Comparison of ENCODE assay signal across 22 cellular contexts in genomic region chr14:54867011-54867410, GRCh38. TPM values are rescaled to one million over a fixed set of nuclear protein-coding genes. Genes with fewer than 3 reads are reported as not detected.
A peak's percentile ranks its signal among the peaks of the same experiment; 100 is the strongest.
DNase-seq lines count a peak whose midpoint lies in the region; ATAC-seq and TF ChIP-seq lines count a peak whose summit lies in the region.
"Had no signal": no experiment of that assay in that cellular context is flagged by ENCODE, and none has a peak within 500 bp of the region (broad histone marks: within the 10 kb centered on the region; RNA-seq: fewer than 3 reads in every experiment).

No MANE protein-coding gene starts in this region.

- peak overlapping the region in 1 of 2 experiments; percentile 77; a peak in 3 of 4 replicates for H3K27ac ChIP-seq in SK-N-SH (ENCODE audit: low read depth in 2 of 2, low read length in 1 of 2)
- H3K27ac ChIP-seq: SK-N-MC, VCaP had no signal

- H3K4me3 ChIP-seq in BE2C (ENCODE audit: low read depth, low read length) (no peak overlapping the region), SK-N-SH (ENCODE audit: low read depth in 2 of 2, low read length in 1 of 2) (no peak overlapping the region)
- H3K4me3 ChIP-seq: MG63, SK-N-MC had no signal

- H4K20me1 ChIP-seq in SK-N-SH (ENCODE audit: insufficient read depth) = no peaks in the 10 kb centered on the region

- ATAC-seq in natural killer cell = no peak
- ATAC-seq: esophagus mucosa; stimulated activated memory B cell treated with anti-CD40 and anti-IgM and Interleukin-4, amounts not matched to agents 10 μg/mL and 1 μg/mL and 100 μg/mL, for 72 hours had no signal

- H3K79me2 ChIP-seq in SK-N-SH (ENCODE audit: insufficient read depth) = no peaks in the 10 kb centered on the region

- no peak for TF ChIP-seq RAD21 in SK-N-SH (IDR thresholded peaks at IDR 0.05; ENCODE audit: low read length)

- H3K4me1 ChIP-seq in BE2C (peaks cover 13% of the 10 kb centered on the region), SK-N-SH (ENCODE audit: control insufficient read depth in 1 of 2, insufficient read depth in 2 of 2, low read depth in 1 of 2, low read length in 1 of 2) (peaks cover 0 to 43% of the 10 kb centered on the region in 2 experiments; a peak in 2 of 4 replicates)

- POLR2A ChIA-PET in SK-N-SH (lab: Yijun Ruan, JAX) = interaction anchor here (1.9 kb wide), 2 partner anchors 49 to 59 kb away, joined by 6 to 12 read pairs; no protein-coding TSS in a partner anchor

- no peak overlapping the region for H3K4me3 Mint-ChIP-seq in natural killer cell
- H3K4me3 Mint-ChIP-seq: IgD-negative memory B cell; stimulated activated memory B cell treated with anti-CD40 and anti-IgM and Interleukin-4, amounts not matched to agents 10 μg/mL and 1 μg/mL and 100 μg/mL, for 72 hours had no signal

- H3K4me1 Mint-ChIP-seq in natural killer cell = peaks cover 40 to 59% of the 10 kb centered on the region in 2 donors

- H3K27me3 ChIP-seq in BE2C (no peaks in the 10 kb centered on the region), SK-N-SH (ENCODE audit: insufficient read depth) (no peaks in the 10 kb centered on the region)
- H3K27me3 ChIP-seq: MG63 had no signal

- 51% methylated on average over 3 of the region's 3 CpGs for WGBS in SK-N-SH (ENCODE audit: low lambda C conversion rate)

- DNase-seq in BE2C (peak; percentile 21), SK-N-SH (peak; percentile 45), fibroblast of gingiva (ENCODE audit: low read depth) (peak; percentile 73), natural killer cell (no peak), anterior cingulate cortex (lab: John Stamatoyannopoulos, UW) (no peak), UCSD-AML1 (lab: John Stamatoyannopoulos, UW; ENCODE audit: unreplicated experiment) (no peak), DMS79 treated with DMSO at 0.1 percent for 48 hours (lab: John Stamatoyannopoulos, UW) (no peak), cortex of kidney (lab: John Stamatoyannopoulos, UW) (no peak)
- DNase-seq: activated CD4-positive, alpha-beta T cell treated with anti-CD3 and anti-CD28 coated beads, Interleukin-2, amount 50 U/mL, for 1 hour; effector memory CD4-positive, alpha-beta T cell; kidney; MG63; NCI-H2029 treated with DMSO at 0.1 percent for 48 hours; NCI-H2227 treated with DMSO at 0.1 percent for 48 hours; retina; RPMI8226 had no signal

- no peak for TF ChIP-seq CTCF in BE2C (IDR thresholded peaks at IDR 0.05; ENCODE audit: low read depth, low read length)
- no peak for TF ChIP-seq CTCF in SK-N-SH (IDR thresholded peaks at IDR 0.05)
- TF ChIP-seq CTCF in natural killer cell (IDR thresholded peaks at IDR 0.05) = no peak

- no peak overlapping the region for H2AFZ ChIP-seq in SK-N-SH (ENCODE audit: low read depth)

- no peak for TF ChIP-seq EP300 in SK-N-SH (IDR thresholded peaks at IDR 0.05; ENCODE audit: borderline replicate concordance in 1 of 2, low read depth in 1 of 2, low read length in 1 of 2)

- no peak overlapping the region for H3K9ac ChIP-seq in SK-N-SH

- H3K9me2 ChIP-seq in SK-N-SH = no peaks in the 10 kb centered on the region

- peak overlapping the region; percentile 33 to 77 for H3K27ac Mint-ChIP-seq in natural killer cell
- H3K27ac Mint-ChIP-seq: activated naive CD4-positive, alpha-beta T cell treated with anti-CD3 and anti-CD28 coated beads, Interleukin-2, amount 50 U/mL, for 72 hours; IgD-negative memory B cell; stimulated activated memory B cell treated with anti-CD40 and anti-IgM and Interleukin-4, amounts not matched to agents 10 μg/mL and 1 μg/mL and 100 μg/mL, for 72 hours had no signal

- H3K9me3 ChIP-seq in BE2C (no peaks in the 10 kb centered on the region), SK-N-SH (no peaks in the 10 kb centered on the region)
- H3K9me3 ChIP-seq: MG63 had no signal

- H3K4me2 ChIP-seq in SK-N-SH = no peak overlapping the region

- CTCF ChIA-PET in SK-N-SH (lab: Yijun Ruan, JAX) = interaction anchor here (0.9 to 2.4 kb wide), 7 partner anchors 13 to 301 kb away, joined by 3 to 10 read pairs (median 3); no protein-coding TSS in a partner anchor

- intact Hi-C loops in natural killer cell (cut with micrococcal nuclease) = no loop called here

- H3K36me3 ChIP-seq in BE2C (no peaks in the 10 kb centered on the region), SK-N-SH (replicated peaks in 1 of 2; ENCODE audit: control insufficient read depth in 1 of 2, insufficient read depth in 2 of 2, low read length in 1 of 2) (no peaks in the 10 kb centered on the region)
- H3K36me3 ChIP-seq: MG63 had no signal

- H3K36me3 Mint-ChIP-seq in natural killer cell = no peaks in the 10 kb centered on the region
- H3K36me3 Mint-ChIP-seq: activated naive CD4-positive, alpha-beta T cell treated with anti-CD3 and anti-CD28 coated beads, Interleukin-2, amount 50 U/mL, for 72 hours; IgD-negative memory B cell had no signal

- no peaks in the 10 kb centered on the region for H3K9me3 Mint-ChIP-seq in natural killer cell
- H3K9me3 Mint-ChIP-seq: activated naive CD4-positive, alpha-beta T cell treated with anti-CD3 and anti-CD28 coated beads, Interleukin-2, amount 50 U/mL, for 72 hours; IgD-negative memory B cell; stimulated activated memory B cell treated with anti-CD40 and anti-IgM and Interleukin-4, amounts not matched to agents 10 μg/mL and 1 μg/mL and 100 μg/mL, for 72 hours had no signal

- no peaks in the 10 kb centered on the region for H3F3A ChIP-seq in SK-N-SH (replicated peaks; ENCODE audit: insufficient read depth)

- H3K27me3 Mint-ChIP-seq in natural killer cell (ENCODE audit: low read depth in 2 of 2) = no peaks in the 10 kb centered on the region
- H3K27me3 Mint-ChIP-seq: IgD-negative memory B cell; stimulated activated memory B cell treated with anti-CD40 and anti-IgM and Interleukin-4, amounts not matched to agents 10 μg/mL and 1 μg/mL and 100 μg/mL, for 72 hours had no signal

TF ChIP-seq in SK-N-SH, 30 proteins besides CTCF, POLR2A, EP300 and RAD21:
- TF ChIP-seq TCF12 (IDR thresholded peaks at IDR 0.05) = peak; percentile 43; the same call in 1 of the 2 replicates
- TF ChIP-seq MXI1 (IDR thresholded peaks at IDR 0.05; ENCODE audit: low read depth, low read length) = 0 out of 2 replicates have a peak, but pooled peaks have one; percentile 23
- TF ChIP-seq SIN3A (IDR thresholded peaks at IDR 0.05; ENCODE audit: borderline replicate concordance, low read depth, low read length) = no peak

RNA-seq across cellular contexts. Expression of gene GCH1, which starts 35.6 kb away (rescaled TPM):
- polyA plus RNA-seq in BE2C (2012; ENCODE audit: insufficient read depth, insufficient read length, low read depth) = 29.7 TPM
- polyA plus RNA-seq in SK-N-SH (2012; rRNA removed) = 2.2 and 4.7 TPM in 2 replicates
- polyA plus RNA-seq in SK-N-SH (2012; cell fraction: cytosol; rRNA removed) = 4.7 and 6.0 TPM in 2 replicates
- polyA plus RNA-seq in SK-N-SH (2012; cell fraction: nucleus; rRNA removed) = 2.1 and 2.9 TPM in 2 replicates
- 10 to 100 TPM; 51.7 to 71.5 (median 52.6) TPM for total RNA-seq in natural killer cell

Comparison
In these comparisons a context has a peak if more than half of its experiments do, and no peak if none do; other contexts are left out.
1. DNase-seq: peak in BE2C (single experiment), SK-N-SH (single experiment) and fibroblast of gingiva (single experiment); none in natural killer cell (single experiment), anterior cingulate cortex (0 of 58), UCSD-AML1 (single experiment), DMS79 treated with DMSO at 0.1 percent for 48 hours (single experiment) and cortex of kidney (single experiment).